Comparison of ENCODE assay signal across 9 cellular contexts in genomic region chr21:33974513-33975468, GRCh38. TPM values are rescaled to one million over a fixed set of nuclear protein-coding genes. Genes with fewer than 3 reads are reported as not detected.
A peak's percentile ranks its signal among the peaks of the same experiment; 100 is the strongest.
DNase-seq lines count a peak whose midpoint lies in the region; ATAC-seq, FAIRE-seq and TF ChIP-seq lines count a peak whose summit lies in the region.
"Had no signal": no experiment of that assay in that cellular context is flagged by ENCODE, and none has a peak within 500 bp of the region (broad histone marks: within the 10 kb centered on the region; RNA-seq: fewer than 3 reads in every experiment).

No MANE protein-coding gene starts in this region.

- POLR2A ChIA-PET in SK-N-SH (lab: Yijun Ruan, JAX), result no interaction called here
- POLR2A ChIA-PET in GM12878 (lab: Charles Lee), result interaction anchor here (0.6 to 5.2 kb wide), 9 partner anchors 15 to 667 kb away, joined by 3 to 57 read pairs (median 4); no protein-coding TSS in a partner anchor

- H3K9me2 ChIP-seq in SK-N-SH, result no peaks in the 10 kb centered on the region
- no peaks in the 10 kb centered on the region for H3K9me2 ChIP-seq in Loucy (replicated peaks; ENCODE audit: low read depth, low read length)

- in situ Hi-C loops in GM12878 (cut with MboI), result no loop called here

- H3K27me3 ChIP-seq in SK-N-SH (ENCODE audit: insufficient read depth) (no peaks in the 10 kb centered on the region), Loucy (ENCODE audit: insufficient read depth, low read length, poor library complexity, severe bottlenecking) (no peaks in the 10 kb centered on the region), GM12878 (replicated peaks in 1 of 2; ENCODE audit: control insufficient read depth in 2 of 2, insufficient read depth in 2 of 2, low read length in 1 of 2) (no peaks in the 10 kb centered on the region), osteoblast (ENCODE audit: insufficient read depth, low read length) (no peaks in the 10 kb centered on the region)

- SMC1A ChIA-PET in GM12878 (lab: Charles Lee; ENCODE audit: uncharacterized antibody, unreplicated experiment), result interaction anchor here (1.0 to 16.4 kb wide), 10 partner anchors 9 to 374 kb away, joined by 3 to 290 read pairs (median 12); no protein-coding TSS in a partner anchor

- no peak for TF ChIP-seq CTCF in SK-N-SH (IDR thresholded peaks at IDR 0.05)
- no peak for TF ChIP-seq CTCF in Loucy (conservative IDR thresholded peaks at IDR 0.05; ENCODE audit: low read length)
- no peak for TF ChIP-seq CTCF in GM12878 (IDR thresholded peaks at IDR 0.05 in 2 of 3, conservative IDR thresholded peaks at IDR 0.05 in 1 of 3; ENCODE audit: control insufficient read depth in 2 of 3, extremely low read depth in 1 of 3, insufficient read depth in 1 of 3, low read depth in 3 of 3, low read length in 3 of 3)
- no peak for TF ChIP-seq CTCF in osteoblast (IDR thresholded peaks at IDR 0.05; ENCODE audit: extremely low read depth, low read depth, low read length)

- no peaks in the 10 kb centered on the region for H3K9me3 ChIP-seq in SK-N-SH
- no peaks in the 10 kb centered on the region for H3K9me3 ChIP-seq in Loucy (ENCODE audit: insufficient read depth, low read depth, low read length)
- H3K9me3 ChIP-seq in GM12878 (replicated peaks; ENCODE audit: control insufficient read depth, insufficient read depth, low read length), result no peaks in the 10 kb centered on the region
- no peaks in the 10 kb centered on the region for H3K9me3 ChIP-seq in osteoblast (ENCODE audit: low read depth, low read length)

- H3K9ac ChIP-seq in SK-N-SH (no peak overlapping the region), Loucy (ENCODE audit: low read depth, low read length, poor library complexity, severe bottlenecking) (peak overlapping the region; percentile 75), GM12878 (ENCODE audit: control insufficient read depth, insufficient read depth, low read length) (no peak overlapping the region)

- H3K4me1 ChIP-seq in SK-N-SH (ENCODE audit: control insufficient read depth in 1 of 2, insufficient read depth in 2 of 2, low read depth in 1 of 2, low read length in 1 of 2), result peaks cover 2 to 39% of the 10 kb centered on the region in 2 experiments; a peak in 3 of 4 replicates
- peaks cover 56% of the 10 kb centered on the region for H3K4me1 ChIP-seq in Loucy (ENCODE audit: insufficient read depth, low read length, poor library complexity, severe bottlenecking)
- peaks cover 27% of the 10 kb centered on the region for H3K4me1 ChIP-seq in GM12878 (ENCODE audit: control insufficient read depth, insufficient read depth, low read length)
- peaks cover 53% of the 10 kb centered on the region for H3K4me1 ChIP-seq in osteoblast (ENCODE audit: insufficient read depth, low read length)

- H4K20me1 ChIP-seq in SK-N-SH (ENCODE audit: insufficient read depth), result no peaks in the 10 kb centered on the region
- no peaks in the 10 kb centered on the region for H4K20me1 ChIP-seq in Loucy (ENCODE audit: insufficient read depth, low read length, poor library complexity, severe bottlenecking)
- no peaks in the 10 kb centered on the region for H4K20me1 ChIP-seq in GM12878 (ENCODE audit: control insufficient read depth, insufficient read depth)
- no peaks in the 10 kb centered on the region for H4K20me1 ChIP-seq in osteoblast (ENCODE audit: insufficient read depth, low read length)

- no peak overlapping the region for H2AFZ ChIP-seq in SK-N-SH (ENCODE audit: low read depth)
- H2AFZ ChIP-seq in Loucy (ENCODE audit: low read length), result no peak overlapping the region
- peak overlapping the region; percentile 15; the same call in 1 of the 2 replicates for H2AFZ ChIP-seq in GM12878 (ENCODE audit: control insufficient read depth, low read depth, low read length)
- no peak overlapping the region for H2AFZ ChIP-seq in osteoblast (ENCODE audit: low read length)

- WGBS in SK-N-SH (ENCODE audit: low lambda C conversion rate), result 75% methylated on average over 9 of the region's 9 CpGs
- 81% methylated on average over 8 of the region's 9 CpGs for WGBS in GM12878 (ENCODE audit: insufficient coverage, insufficient replicate concordance, low lambda C conversion rate, missing lambda C conversion rate)

- TF ChIP-seq RAD21 in SK-N-SH (IDR thresholded peaks at IDR 0.05; ENCODE audit: low read length), result no peak
- TF ChIP-seq RAD21 in GM12878 (IDR thresholded peaks at IDR 0.05; ENCODE audit: insufficient read depth, low read depth, low read length), result no peak

- intact Hi-C loops in GM12878 (cut with micrococcal nuclease; ENCODE audit: unreplicated experiment), result loop anchor here (1.0 kb wide), 2 partner anchors 26 to 46 kb away; no protein-coding TSS in a partner anchor

- CTCF ChIA-PET in SK-N-SH (lab: Yijun Ruan, JAX) (no interaction called here), GM12878 (lab: Yijun Ruan, JAX) (interaction anchor here (1.0 to 4.8 kb wide), 7 partner anchors 19 to 112 kb away, joined by 3 to 24 read pairs (median 5); no protein-coding TSS in a partner anchor)

- no peak for DNase-seq in SK-N-SH
- no peak for DNase-seq in GM12878 (ENCODE audit: low read depth, low spot score)
- no peak for DNase-seq in osteoblast (ENCODE audit: insufficient read length, low spot score, missing footprints)
- DNase-seq in DMS153 (lab: John Stamatoyannopoulos, UW), result no peak
- no peak for DNase-seq in SIG-M5 treated with dmso at 0.1 percent for 504 hours (lab: John Stamatoyannopoulos, UW; ENCODE audit: unreplicated experiment)
- DNase-seq: NCI-H446 had no signal

- FAIRE-seq in GM12878 (lab: Jason Lieb, UNC), result no peak

- RAD21 ChIA-PET in GM12878 (lab: Charles Lee; ENCODE audit: unreplicated experiment), result interaction anchor here (0.8 to 14.7 kb wide), 6 partner anchors 18 to 101 kb away, joined by 3 to 182 read pairs (median 14); no protein-coding TSS in a partner anchor

- H3K36me3 ChIP-seq in SK-N-SH (replicated peaks in 1 of 2; ENCODE audit: control insufficient read depth in 1 of 2, insufficient read depth in 2 of 2, low read length in 1 of 2), result no peaks in the 10 kb centered on the region
- H3K36me3 ChIP-seq in Loucy (ENCODE audit: insufficient read depth, low read length), result peaks cover 10% of the 10 kb centered on the region; the same call in 1 of the 2 replicates
- no peaks in the 10 kb centered on the region for H3K36me3 ChIP-seq in GM12878 (ENCODE audit: control insufficient read depth in 2 of 2, insufficient read depth in 2 of 2, low read length in 1 of 2)
- H3K36me3 ChIP-seq in osteoblast (ENCODE audit: insufficient read depth, low read length), result no peaks in the 10 kb centered on the region

- ATAC-seq in SK-N-SH treated with all-trans-retinoic acid at 6 μM for 48 hours (no peak), GM12878 (no peak), HG03039 (IDR thresholded peaks at IDR 0.05; ENCODE audit: unreplicated experiment) (no peak)

- no TSS peak for BruUV-seq in GM12878 (replicated peaks; lab: Mats Ljungman, UMichigan)

- H3K4me3 ChIP-seq in SK-N-SH (ENCODE audit: low read depth in 2 of 2, low read length in 1 of 2) (no peak overlapping the region), Loucy (ENCODE audit: low read length, poor library complexity, severe bottlenecking) (peak overlapping the region; percentile 60), GM12878 (no peak overlapping the region), osteoblast (ENCODE audit: insufficient read depth, low read length) (no peak overlapping the region)

- H3K27ac ChIP-seq in SK-N-SH (ENCODE audit: low read depth in 2 of 2, low read length in 1 of 2), result peak overlapping the region; percentile 79 to 97; a peak in 3 of 4 replicates
- H3K27ac ChIP-seq in GM12878 (ENCODE audit: control insufficient read depth, insufficient read depth), result peak overlapping the region; percentile 99
- peak overlapping the region; percentile 99 for H3K27ac ChIP-seq in osteoblast (ENCODE audit: low read depth, low read length)

- H3K4me2 ChIP-seq in SK-N-SH (no peak overlapping the region), Loucy (ENCODE audit: low read depth, low read length, poor library complexity, severe bottlenecking) (peak overlapping the region; percentile 70), GM12878 (ENCODE audit: control insufficient read depth, insufficient read depth) (peak overlapping the region; percentile 89; the same call in 1 of the 2 replicates), osteoblast (ENCODE audit: insufficient read depth, low read length) (no peak overlapping the region)

- H3K79me2 ChIP-seq in SK-N-SH (ENCODE audit: insufficient read depth), result no peaks in the 10 kb centered on the region
- no peaks in the 10 kb centered on the region for H3K79me2 ChIP-seq in Loucy (ENCODE audit: insufficient read depth, low read length)
- no peaks in the 10 kb centered on the region for H3K79me2 ChIP-seq in GM12878 (ENCODE audit: control insufficient read depth, insufficient read depth, low read length)
- H3K79me2 ChIP-seq in osteoblast (ENCODE audit: insufficient read depth, low read length), result no peaks in the 10 kb centered on the region

- TF ChIP-seq EP300 in SK-N-SH (IDR thresholded peaks at IDR 0.05; ENCODE audit: borderline replicate concordance in 1 of 2, low read depth in 1 of 2, low read length in 1 of 2) (no peak), GM12878 (IDR thresholded peaks at IDR 0.05; ENCODE audit: borderline replicate concordance in 1 of 2, control insufficient read depth in 1 of 2, low read depth in 2 of 2, low read length in 2 of 2) (no peak)

- no peak for TF ChIP-seq POLR2A in GM12878 (IDR thresholded peaks at IDR 0.05; ENCODE audit: low read depth, low read length)

- H3F3A ChIP-seq in SK-N-SH (replicated peaks; ENCODE audit: insufficient read depth) (peaks cover 31% of the 10 kb centered on the region), Loucy (ENCODE audit: low read depth) (peaks cover 11% of the 10 kb centered on the region; the same call in 1 of the 2 replicates)

RNA-seq across cellular contexts. Expression of gene ATP5PO, which starts 59.2 kb away (rescaled TPM):
- polyA plus RNA-seq in SK-N-SH (2012; rRNA removed), result 148 and 167 TPM in 2 replicates
- polyA plus RNA-seq in SK-N-SH (2012; cell fraction: cytosol; rRNA removed), result 191 and 217 TPM in 2 replicates
- polyA plus RNA-seq in SK-N-SH (2012; cell fraction: nucleus; rRNA removed), result 53.4 and 58.6 TPM in 2 replicates
- total RNA-seq in GM12878 (2013; cell fraction: nucleolus; rRNA removed), result 77.0 and 85.3 TPM in 2 replicates
- total RNA-seq in GM12878 (2014; rRNA removed), result 251 and 274 TPM in 2 replicates
- 274 and 284 TPM in 2 replicates for total RNA-seq in GM12878 (2014; rRNA removed; fragmentation: Illumina TruSeq; extraction: Trizol)
- 264 and 294 TPM in 2 replicates for total RNA-seq in GM12878 (2021)
- polyA plus RNA-seq in GM12878 (2011; ENCODE audit: low read depth), result 302 TPM
- 489 and 621 TPM in 2 replicates for polyA plus RNA-seq in GM12878 (2011; rRNA removed)
- polyA plus RNA-seq in GM12878 (2011; cell fraction: cytosol; rRNA removed), result 328 and 400 TPM in 2 replicates
- 156 and 195 TPM in 2 replicates for polyA plus RNA-seq in GM12878 (2011; cell fraction: nucleus; rRNA removed)
- polyA plus RNA-seq in GM12878 (2012), result 272 and 296 TPM in 2 replicates
- 451 and 464 TPM in 2 replicates for polyA plus RNA-seq in GM12878 (2014; fragmentation: Illumina TruSeq; extraction: Trizol)
- polyA plus RNA-seq in GM12878 (2014; fragmentation: Nextera tagmentation; extraction: Ambion mirVana), result 1,000 to 10,000 TPM; 1,461 to 1,656 TPM
- polyA plus RNA-seq in GM12878 (2014; rRNA removed), result 299 and 374 TPM in 2 replicates
- 100 to 1,000 TPM; 610 to 625 TPM for polyA plus RNA-seq in GM12878 (2016; fragmentation: Nextera tagmentation; extraction: Ambion mirVana)
- polyA minus RNA-seq in GM12878 (2011; rRNA and poly(A)+ RNA removed), result 172 and 176 TPM in 2 replicates
- 36.1 and 53.4 TPM in 2 replicates for polyA minus RNA-seq in GM12878 (2011; cell fraction: cytosol; rRNA and poly(A)+ RNA removed)
- 45.9 and 63.6 TPM in 2 replicates for polyA minus RNA-seq in GM12878 (2011; cell fraction: nucleus; rRNA and poly(A)+ RNA removed)
- 115 and 128 TPM in 2 replicates for total RNA-seq in osteoblast

Comparison
In these comparisons a context has a peak if more than half of its experiments do, and no peak if none do; other contexts are left out.
1. H3K4me2 ChIP-seq: peak in Loucy (single experiment) and GM12878 (single experiment); none in SK-N-SH (single experiment) and osteoblast (single experiment).
2. Peak in every context shown above with its lines, with median percentiles within 50 percentile points of each other: H3K27ac ChIP-seq.